ENCODE assay signal across 21 cellular contexts in genomic region chr18:78376036-78376435, GRCh38.
DNase-seq lines count a peak whose midpoint lies in the region; ATAC-seq and TF ChIP-seq lines count a peak whose summit lies in the region.
"Had no signal": no experiment of that assay in that cellular context is flagged by ENCODE, and none has a peak within 500 bp of the region (broad histone marks: within the 10 kb centered on the region; RNA-seq: fewer than 3 reads in every experiment).

No MANE protein-coding gene starts in this region.

- H3K27ac Mint-ChIP-seq in glutamatergic neuron (ENCODE audit: unreplicated experiment) (no peak overlapping the region), neural crest cell (ENCODE audit: unreplicated experiment) (no peak overlapping the region)
- H3K27ac Mint-ChIP-seq: CD8-positive, alpha-beta T cell; T-cell had no signal

- H3K36me3 ChIP-seq in H7 (replicated peaks; ENCODE audit: control insufficient read depth, insufficient read depth, low read length), result no peaks in the 10 kb centered on the region

- H3K4me3 ChIP-seq in H7 (ENCODE audit: insufficient read depth, low read depth, low read length), result no peak overlapping the region

- no peak for ATAC-seq in GM19324 (IDR thresholded peaks at IDR 0.05; ENCODE audit: low FRiP score, unreplicated experiment)
- ATAC-seq: CD8-positive, alpha-beta T cell; T-cell had no signal

- H3K27me3 ChIP-seq in H7 (ENCODE audit: control insufficient read depth, insufficient read depth, low read length), result no peaks in the 10 kb centered on the region

- H3K27me3 Mint-ChIP-seq in glutamatergic neuron (ENCODE audit: unreplicated experiment), result peaks cover 2% of the 10 kb centered on the region
- peaks cover 8% of the 10 kb centered on the region for H3K27me3 Mint-ChIP-seq in neural crest cell (ENCODE audit: low read depth)
- H3K27me3 Mint-ChIP-seq: T-cell had no signal

- no peaks in the 10 kb centered on the region for H3K4me1 Mint-ChIP-seq in glutamatergic neuron (ENCODE audit: low read depth, unreplicated experiment)
- H3K4me1 Mint-ChIP-seq in neural crest cell, result peaks cover 21% of the 10 kb centered on the region
- H3K4me1 Mint-ChIP-seq: T-cell had no signal

- no peak for TF ChIP-seq CTCF in glutamatergic neuron (IDR thresholded peaks at IDR 0.05; ENCODE audit: partially characterized antibody, unreplicated experiment)
- TF ChIP-seq CTCF in neural crest cell (conservative IDR thresholded peaks at IDR 0.05), result no peak

- DNase-seq in NCI-H1105 (lab: John Stamatoyannopoulos, UW) (peak; percentile 7), NCI-H1105 treated with DMSO at 0.1 percent for 48 hours (lab: John Stamatoyannopoulos, UW) (no peak), H7 (peak; percentile 76), glutamatergic neuron (peak; percentile 69), neural crest cell (ENCODE audit: low read depth, low spot score) (peak; percentile 25), COLO829 (ENCODE audit: low spot score) (no peak)
- no peak for DNase-seq in activated CD4-positive, alpha-beta T cell treated with anti-CD3 and anti-CD28 coated beads for 48 hours
- DNase-seq: 8988T; C1 segment of cervical spinal cord; Calu3; CD8-positive, alpha-beta T cell; DMS79; Kasumi-1; NCI-H1436 treated with DMSO at 0.1 percent for 48 hours; NCI-H2029 treated with DMSO at 0.1 percent for 48 hours; NCI-H446 treated with DMSO at 0.1 percent for 48 hours; NCI-H526 treated with DMSO at 0.1 percent for 48 hours; NK-92 treated with Interleukin-12 subunit alpha and Interleukin-12 subunit beta, amount 100 ng/mL, for 24 hours; SIG-M5; T-cell had no signal

- H3K36me3 Mint-ChIP-seq in glutamatergic neuron (ENCODE audit: unreplicated experiment), result no peaks in the 10 kb centered on the region
- H3K36me3 Mint-ChIP-seq in neural crest cell (ENCODE audit: low read depth), result no peaks in the 10 kb centered on the region
- H3K36me3 Mint-ChIP-seq: CD8-positive, alpha-beta T cell; T-cell had no signal

- no peak overlapping the region for H3K4me3 Mint-ChIP-seq in glutamatergic neuron (ENCODE audit: unreplicated experiment)
- H3K4me3 Mint-ChIP-seq in neural crest cell, result no peak overlapping the region
- H3K4me3 Mint-ChIP-seq: CD8-positive, alpha-beta T cell; T-cell had no signal

- H3K9me3 Mint-ChIP-seq in glutamatergic neuron (ENCODE audit: unreplicated experiment) (no peaks in the 10 kb centered on the region), neural crest cell (no peaks in the 10 kb centered on the region)
- H3K9me3 Mint-ChIP-seq: CD8-positive, alpha-beta T cell; T-cell had no signal

Comparison
In these comparisons a context has a peak if more than half of its experiments do, and no peak if none do; other contexts are left out.
1. DNase-seq: peak in NCI-H1105 (single experiment), H7 (single experiment), glutamatergic neuron (single experiment) and neural crest cell (single experiment); none in NCI-H1105 treated with DMSO at 0.1 percent for 48 hours (single experiment), activated CD4-positive, alpha-beta T cell treated with anti-CD3 and anti-CD28 coated beads for 48 hours (single experiment) and COLO829 (single experiment).